ENCODE assay signal across 1 cellular context in the genomic region with DNA sequence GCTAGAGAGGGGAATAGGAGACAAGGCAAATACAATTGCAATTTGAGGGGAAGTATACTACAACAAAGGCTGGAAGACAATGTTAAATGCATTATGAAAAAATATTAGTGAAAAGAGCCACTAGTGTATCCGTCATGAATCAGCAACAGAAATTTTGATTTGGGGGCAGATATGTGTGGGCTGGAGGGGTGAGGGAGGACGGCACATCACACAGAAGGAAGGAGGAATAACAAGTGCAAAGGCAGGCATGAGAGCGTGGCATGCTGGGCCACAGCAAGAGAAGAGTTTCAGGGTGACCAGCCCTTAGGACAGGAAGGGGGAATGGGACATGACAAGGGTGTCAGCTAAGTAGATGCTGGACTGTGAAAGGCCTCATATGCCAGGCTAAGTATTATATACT.
TF ChIP-seq lines count a peak whose summit lies in the region.

No MANE protein-coding gene starts in this region.

TF ChIP-seq in IMR-90, 13 proteins besides CTCF, POLR2A, EP300 and RAD21 (continued from another document):
- TF ChIP-seq, protein P1, sequence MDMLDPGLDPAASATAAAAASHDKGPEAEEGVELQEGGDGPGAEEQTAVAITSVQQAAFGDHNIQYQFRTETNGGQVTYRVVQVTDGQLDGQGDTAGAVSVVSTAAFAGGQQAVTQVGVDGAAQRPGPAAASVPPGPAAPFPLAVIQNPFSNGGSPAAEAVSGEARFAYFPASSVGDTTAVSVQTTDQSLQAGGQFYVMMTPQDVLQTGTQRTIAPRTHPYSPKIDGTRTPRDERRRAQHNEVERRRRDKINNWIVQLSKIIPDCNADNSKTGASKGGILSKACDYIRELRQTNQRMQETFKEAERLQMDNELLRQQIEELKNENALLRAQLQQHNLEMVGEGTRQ (IDR thresholded peaks at IDR 0.05; ENCODE audit: low read depth, low read length), result no peak
- TF ChIP-seq CEBPB (IDR thresholded peaks at IDR 0.05; ENCODE audit: low read depth, low read length) (no peak), MAFK (IDR thresholded peaks at IDR 0.05; ENCODE audit: low read depth, low read length) (no peak), NFE2L2 (IDR thresholded peaks at IDR 0.05; ENCODE audit: low read depth, low read length) (no peak), SMC3 (IDR thresholded peaks at IDR 0.05; ENCODE audit: low read depth, low read length) (no peak), MAZ (IDR thresholded peaks at IDR 0.05; ENCODE audit: borderline replicate concordance, low read depth, low read length) (no peak), BHLHE40 (IDR thresholded peaks at IDR 0.05; ENCODE audit: low read depth, low read length) (no peak), FOS (IDR thresholded peaks at IDR 0.05; ENCODE audit: low read depth, low read length) (no peak), MXI1 (IDR thresholded peaks at IDR 0.05; ENCODE audit: borderline replicate concordance, low read depth, low read length) (no peak), RCOR1 (IDR thresholded peaks at IDR 0.05; ENCODE audit: insufficient replicate concordance, low read length) (no peak), CHD1 (IDR thresholded peaks at IDR 0.05; ENCODE audit: low read depth, low read length) (no peak)
- TF ChIP-seq, protein P2, sequence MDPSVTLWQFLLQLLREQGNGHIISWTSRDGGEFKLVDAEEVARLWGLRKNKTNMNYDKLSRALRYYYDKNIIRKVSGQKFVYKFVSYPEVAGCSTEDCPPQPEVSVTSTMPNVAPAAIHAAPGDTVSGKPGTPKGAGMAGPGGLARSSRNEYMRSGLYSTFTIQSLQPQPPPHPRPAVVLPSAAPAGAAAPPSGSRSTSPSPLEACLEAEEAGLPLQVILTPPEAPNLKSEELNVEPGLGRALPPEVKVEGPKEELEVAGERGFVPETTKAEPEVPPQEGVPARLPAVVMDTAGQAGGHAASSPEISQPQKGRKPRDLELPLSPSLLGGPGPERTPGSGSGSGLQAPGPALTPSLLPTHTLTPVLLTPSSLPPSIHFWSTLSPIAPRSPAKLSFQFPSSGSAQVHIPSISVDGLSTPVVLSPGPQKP (IDR thresholded peaks at IDR 0.05; ENCODE audit: borderline replicate concordance, low read depth, low read length), result no peak
